3 cellular contexts compared by ENCODE assay signal in the genomic region with DNA sequence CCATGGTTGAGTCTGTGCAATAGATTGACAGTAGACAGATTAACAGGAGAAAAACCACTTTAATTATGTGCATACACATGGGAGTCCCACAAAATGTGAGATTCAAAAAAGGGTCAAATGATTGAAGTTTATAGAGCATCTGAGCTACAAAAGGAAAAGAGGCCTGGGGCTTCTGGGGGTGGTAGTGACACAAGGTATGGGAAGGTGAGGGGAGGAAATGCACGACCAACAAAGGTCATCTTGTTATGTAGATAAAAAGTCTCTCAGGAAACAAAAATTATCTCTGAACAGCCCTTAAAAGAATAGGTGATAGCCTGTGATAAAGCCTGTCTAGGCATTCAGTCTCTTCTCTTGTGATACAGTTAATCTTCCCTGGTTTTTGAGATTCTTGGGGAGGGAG.
"Had no signal": no experiment of that assay in that cellular context is flagged by ENCODE, and none has a peak within 500 bp of the region (broad histone marks: within the 10 kb centered on the region; RNA-seq: fewer than 3 reads in every experiment).

No MANE protein-coding gene starts in this region.

- ATAC-seq: GM12878 had no signal

- DNase-seq: GDM1, GF-D8 had no signal

- H3K4me3 ChIP-seq: GM12878 had no signal
